8 cellular contexts compared by ENCODE assay signal in genomic region chr4:185203380-185204237, GRCh38. TPM values are rescaled to one million over a fixed set of nuclear protein-coding genes. Genes with fewer than 3 reads are reported as not detected.
A peak's percentile ranks its signal among the peaks of the same experiment; 100 is the strongest.
DNase-seq lines count a peak whose midpoint lies in the region; ATAC-seq and TF ChIP-seq lines count a peak whose summit lies in the region.

CFAP97 (minus strand) TSS chr4:185204000; CDS start chr4:185191196, 12,804 bp downstream.

- no peaks in the 10 kb centered on the region for H3K9me3 Mint-ChIP-seq in T-helper 1 cell treated with Interleukin-12 subunit alpha and Interleukin-12 subunit beta and Interleukin-4 antibody, amounts not matched to agents 30 μg/mL and 1 μg/mL, for 36 hours
- H3K9me3 Mint-ChIP-seq in progenitor cell of endocrine pancreas (ENCODE audit: low read depth): no peaks in the 10 kb centered on the region

- peak within 1 kb of the TSS; percentile 98 for H3K4me3 Mint-ChIP-seq in T-helper 1 cell treated with Interleukin-12 subunit alpha and Interleukin-12 subunit beta and Interleukin-4 antibody, amounts not matched to agents 30 μg/mL and 1 μg/mL, for 36 hours
- H3K4me3 Mint-ChIP-seq in progenitor cell of endocrine pancreas (ENCODE audit: low read depth): peak within 1 kb of the TSS; percentile 87

- no peaks in the 10 kb centered on the region for H3K27me3 Mint-ChIP-seq in T-helper 1 cell treated with Interleukin-12 subunit alpha and Interleukin-12 subunit beta and Interleukin-4 antibody, amounts not matched to agents 30 μg/mL and 1 μg/mL, for 36 hours (ENCODE audit: low read depth)
- no peaks in the 10 kb centered on the region for H3K27me3 Mint-ChIP-seq in progenitor cell of endocrine pancreas

- RAD21 ChIA-PET in HCT116 (lab: Charles Lee; ENCODE audit: low non-redundant PET in 1 of 2, low total read pairs in 2 of 2, uncharacterized antibody in 2 of 2, unreplicated experiment in 2 of 2): no interaction called here

- no peaks in the 10 kb centered on the region for H4K20me1 ChIP-seq in HCT116 (ENCODE audit: insufficient read depth)

- H3K4me1 Mint-ChIP-seq in T-helper 1 cell treated with Interleukin-12 subunit alpha and Interleukin-12 subunit beta and Interleukin-4 antibody, amounts not matched to agents 30 μg/mL and 1 μg/mL, for 36 hours (ENCODE audit: low read depth): peaks cover 24% of the 10 kb centered on the region
- H3K4me1 Mint-ChIP-seq in progenitor cell of endocrine pancreas (ENCODE audit: low read depth): peaks cover 29% of the 10 kb centered on the region

- peak within 1 kb of the TSS; percentile 74 for H2AFZ ChIP-seq in HCT116 (ENCODE audit: low read depth, low read length, poor library complexity, severe bottlenecking)

- H3K4me3 ChIP-seq in HCT116 (replicated peaks in 1 of 2; ENCODE audit: low read depth in 1 of 2, low read length in 2 of 2) (peak within 1 kb of the TSS; percentile 63 to 64), upper lobe of left lung (peak within 1 kb of the TSS; percentile 63 to 82 (median 78))

- BruUV-seq in HCT116 (replicated peaks; lab: Mats Ljungman, UMichigan): no TSS peak

- peak within 1 kb of the TSS; percentile 99 for H3K27ac Mint-ChIP-seq in T-helper 1 cell treated with Interleukin-12 subunit alpha and Interleukin-12 subunit beta and Interleukin-4 antibody, amounts not matched to agents 30 μg/mL and 1 μg/mL, for 36 hours
- H3K27ac Mint-ChIP-seq in progenitor cell of endocrine pancreas: peak within 1 kb of the TSS; percentile 94

- H3K27ac ChIP-seq in HCT116 (ENCODE audit: low read depth, low read length) (peak within 1 kb of the TSS; percentile 95), upper lobe of left lung (peak within 1 kb of the TSS; percentile 92 to 97 (median 96))

- peak within 1 kb of the TSS; percentile 86 for H3K4me2 ChIP-seq in HCT116 (ENCODE audit: low read length)

- peaks cover 2% of the 10 kb centered on the region for H3K36me3 Mint-ChIP-seq in T-helper 1 cell treated with Interleukin-12 subunit alpha and Interleukin-12 subunit beta and Interleukin-4 antibody, amounts not matched to agents 30 μg/mL and 1 μg/mL, for 36 hours (ENCODE audit: low read depth)
- peaks cover 4% of the 10 kb centered on the region for H3K36me3 Mint-ChIP-seq in progenitor cell of endocrine pancreas (ENCODE audit: insufficient read depth)

- ATAC-seq in HCT116 (peak; percentile 85), left cardiac atrium (peak; percentile 95 to 97), upper lobe of left lung (ENCODE audit: low FRiP score in 2 of 2) (peak; percentile 93 to 97)

- WGBS in upper lobe of left lung, 2 donors: 0 to 1% methylated on average over 12 to 29 of the region's 105 CpGs

- DNase-seq in HCT116 (ENCODE audit: low read depth, low spot score) (peak; percentile 53), NAMALWA (ENCODE audit: low spot score) (peak; percentile 86), amniotic epithelial cell (ENCODE audit: low read depth) (peak; percentile 88), left cardiac atrium (peak; percentile 96), progenitor cell of endocrine pancreas (ENCODE audit: low spot score, unreplicated experiment) (peak; percentile 47), upper lobe of left lung (peak; percentile 93 to 98)

- no peaks in the 10 kb centered on the region for H3K9me3 ChIP-seq in HCT116 (ENCODE audit: control insufficient read depth in 1 of 2, insufficient read depth in 1 of 2, low read depth in 1 of 2, low read length in 2 of 2)
- H3K9me3 ChIP-seq in upper lobe of left lung: no peaks in the 10 kb centered on the region

- TF ChIP-seq RAD21 in HCT116 (IDR thresholded peaks at IDR 0.05; ENCODE audit: low read depth): no peak

- H3K4me1 ChIP-seq in HCT116 (ENCODE audit: control insufficient read depth in 1 of 2, insufficient read depth in 2 of 2, low read length in 2 of 2) (peaks cover 38 to 49% of the 10 kb centered on the region in 2 experiments), upper lobe of left lung (peaks cover 16 to 34% (median 23%) of the 10 kb centered on the region in 4 donors)

- no peak for TF ChIP-seq CTCF in HCT116 (IDR thresholded peaks at IDR 0.05 in 2 of 3, conservative IDR thresholded peaks at IDR 0.05 in 1 of 3; ENCODE audit: borderline replicate concordance in 1 of 3, insufficient read depth in 1 of 3, low read depth in 2 of 3, low read length in 2 of 3)
- TF ChIP-seq CTCF in progenitor cell of endocrine pancreas (IDR thresholded peaks at IDR 0.05; ENCODE audit: unreplicated experiment): no peak
- peak in 2 of 6 experiments; percentile 13 to 15 for TF ChIP-seq CTCF in upper lobe of left lung (IDR thresholded peaks at IDR 0.05)

- no peaks in the 10 kb centered on the region for H3K27me3 ChIP-seq in HCT116 (ENCODE audit: insufficient read depth, low read length)
- H3K27me3 ChIP-seq in upper lobe of left lung: no peaks in the 10 kb centered on the region

- H3K79me2 ChIP-seq in HCT116 (ENCODE audit: insufficient read depth, low read length): peaks cover 49% of the 10 kb centered on the region

- H3K36me3 ChIP-seq in HCT116 (ENCODE audit: control insufficient read depth in 1 of 2, insufficient read depth in 2 of 2, low read length in 2 of 2) (0 out of 4 replicates have a peak, but pooled peaks cover 0 to 3% of the 10 kb centered on the region in 2 experiments), upper lobe of left lung (no peaks in the 10 kb centered on the region)

- TF ChIP-seq EP300 in upper lobe of left lung (IDR thresholded peaks at IDR 0.05): no peak

- intact Hi-C loops in HCT116 (cut with micrococcal nuclease) (loop anchor here (2.0 to 5.0 kb wide), 2 partner anchors 101 to 194 kb away; partner anchors contain the start of genes ANKRD37 and LRP2BP), left cardiac atrium (cut with DNase I) (loop anchor here in 1 of 2 donors (10.0 kb wide), 1 partner anchor 191 kb away; the partner anchor contains the start of genes ANKRD37 and LRP2BP)

- CTCF ChIA-PET in HCT116 (lab: Charles Lee): interaction anchor here (1.1 kb wide), 2 partner anchors 20 to 164 kb away, joined by 3 read pairs; no protein-coding TSS in a partner anchor

- TF ChIP-seq POLR2A in GM10847 (IDR thresholded peaks at IDR 0.05; ENCODE audit: extremely low read depth, insufficient read length): peak; percentile 66
- TF ChIP-seq POLR2A in HCT116 (IDR thresholded peaks at IDR 0.05; ENCODE audit: borderline replicate concordance, extremely low read depth, insufficient read depth, insufficient read length): peak; percentile 78
- TF ChIP-seq POLR2A in upper lobe of left lung (IDR thresholded peaks at IDR 0.05): peak in 3 of 4 donors; percentile 37 to 86 (median 83)

- no peaks in the 10 kb centered on the region for H3K9me2 ChIP-seq in HCT116 (ENCODE audit: insufficient read depth)

- POLR2A ChIA-PET in HCT116 (lab: Charles Lee): no interaction called here

- peak within 1 kb of the TSS; percentile 91 for H3K9ac ChIP-seq in HCT116 (ENCODE audit: low read length)

TF ChIP-seq in HCT116, 20 proteins besides CTCF, POLR2A, EP300 and RAD21:
- no peak for TF ChIP-seq REST (IDR thresholded peaks at IDR 0.05; ENCODE audit: low read depth)
- TF ChIP-seq TCF7L2 (IDR thresholded peaks at IDR 0.05; ENCODE audit: borderline replicate concordance, extremely low read depth, insufficient read depth, insufficient read length): peak; percentile 57
- TF ChIP-seq SIN3A (IDR thresholded peaks at IDR 0.05; ENCODE audit: low read depth): no peak
- TF ChIP-seq EGR1 (IDR thresholded peaks at IDR 0.05; ENCODE audit: low read depth): no peak
- TF ChIP-seq ZFX (IDR thresholded peaks at IDR 0.05): peak; percentile 93
- peak; percentile 65 for TF ChIP-seq YY1 (IDR thresholded peaks at IDR 0.05; ENCODE audit: extremely low read depth, insufficient replicate concordance, low read depth, low read length)
- TF ChIP-seq FOSL1 (IDR thresholded peaks at IDR 0.05; ENCODE audit: low read depth): no peak
- TF ChIP-seq SRF (IDR thresholded peaks at IDR 0.05; ENCODE audit: low read depth): no peak
- peak; percentile 87 for TF ChIP-seq POLR2AphosphoS5 (IDR thresholded peaks at IDR 0.05; ENCODE audit: low read depth, low read length)

RNA-seq across cellular contexts. Expression of gene CFAP97, which starts in this region (rescaled TPM):
- total RNA-seq in HCT116 (2021; ENCODE audit: unreplicated experiment): 57.7 TPM
- polyA plus RNA-seq in HCT116 (2012): 18.0 and 22.7 TPM in 2 replicates
- 10 to 100 TPM; 16.8 to 25.9 TPM for total RNA-seq in left cardiac atrium
- 27.5 and 28.6 TPM in 2 replicates for total RNA-seq in progenitor cell of endocrine pancreas
- 10 to 100 TPM; 12.3 to 42.9 (median 24.0) TPM for total RNA-seq in upper lobe of left lung

Comparison
In these comparisons a context has a peak if more than half of its experiments do, and no peak if none do; other contexts are left out.
1. Peak in every context shown above with its lines: DNase-seq, ATAC-seq, H3K4me3 ChIP-seq and H3K27ac ChIP-seq.